1 cellular context compared by ENCODE assay signal in genomic region chr10:12499066-12499465, GRCh38.
TF ChIP-seq lines count a peak whose summit lies in the region.

No MANE protein-coding gene starts in this region.

TF ChIP-seq in SK-N-SH, 30 proteins besides CTCF, POLR2A, EP300 and RAD21 (continued from another document):
- TF ChIP-seq, protein P1, sequence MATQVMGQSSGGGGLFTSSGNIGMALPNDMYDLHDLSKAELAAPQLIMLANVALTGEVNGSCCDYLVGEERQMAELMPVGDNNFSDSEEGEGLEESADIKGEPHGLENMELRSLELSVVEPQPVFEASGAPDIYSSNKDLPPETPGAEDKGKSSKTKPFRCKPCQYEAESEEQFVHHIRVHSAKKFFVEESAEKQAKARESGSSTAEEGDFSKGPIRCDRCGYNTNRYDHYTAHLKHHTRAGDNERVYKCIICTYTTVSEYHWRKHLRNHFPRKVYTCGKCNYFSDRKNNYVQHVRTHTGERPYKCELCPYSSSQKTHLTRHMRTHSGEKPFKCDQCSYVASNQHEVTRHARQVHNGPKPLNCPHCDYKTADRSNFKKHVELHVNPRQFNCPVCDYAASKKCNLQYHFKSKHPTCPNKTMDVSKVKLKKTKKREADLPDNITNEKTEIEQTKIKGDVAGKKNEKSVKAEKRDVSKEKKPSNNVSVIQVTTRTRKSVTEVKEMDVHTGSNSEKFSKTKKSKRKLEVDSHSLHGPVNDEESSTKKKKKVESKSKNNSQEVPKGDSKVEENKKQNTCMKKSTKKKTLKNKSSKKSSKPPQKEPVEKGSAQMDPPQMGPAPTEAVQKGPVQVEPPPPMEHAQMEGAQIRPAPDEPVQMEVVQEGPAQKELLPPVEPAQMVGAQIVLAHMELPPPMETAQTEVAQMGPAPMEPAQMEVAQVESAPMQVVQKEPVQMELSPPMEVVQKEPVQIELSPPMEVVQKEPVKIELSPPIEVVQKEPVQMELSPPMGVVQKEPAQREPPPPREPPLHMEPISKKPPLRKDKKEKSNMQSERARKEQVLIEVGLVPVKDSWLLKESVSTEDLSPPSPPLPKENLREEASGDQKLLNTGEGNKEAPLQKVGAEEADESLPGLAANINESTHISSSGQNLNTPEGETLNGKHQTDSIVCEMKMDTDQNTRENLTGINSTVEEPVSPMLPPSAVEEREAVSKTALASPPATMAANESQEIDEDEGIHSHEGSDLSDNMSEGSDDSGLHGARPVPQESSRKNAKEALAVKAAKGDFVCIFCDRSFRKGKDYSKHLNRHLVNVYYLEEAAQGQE (IDR thresholded peaks at IDR 0.05; ENCODE audit: low read depth, low read length) = no peak
- TF ChIP-seq GABPA (IDR thresholded peaks at IDR 0.05; ENCODE audit: low read depth) = no peak
- no peak for TF ChIP-seq YY1 (IDR thresholded peaks at IDR 0.05; ENCODE audit: low read depth)
- no peak for TF ChIP-seq CHD2 (IDR thresholded peaks at IDR 0.05; ENCODE audit: low read length, partially characterized antibody)
- no peak for TF ChIP-seq NFIC (IDR thresholded peaks at IDR 0.05; ENCODE audit: borderline replicate concordance)
- TF ChIP-seq MXI1 (IDR thresholded peaks at IDR 0.05; ENCODE audit: low read depth, low read length) = no peak
